9 cellular contexts compared by ENCODE assay signal in the genomic region with DNA sequence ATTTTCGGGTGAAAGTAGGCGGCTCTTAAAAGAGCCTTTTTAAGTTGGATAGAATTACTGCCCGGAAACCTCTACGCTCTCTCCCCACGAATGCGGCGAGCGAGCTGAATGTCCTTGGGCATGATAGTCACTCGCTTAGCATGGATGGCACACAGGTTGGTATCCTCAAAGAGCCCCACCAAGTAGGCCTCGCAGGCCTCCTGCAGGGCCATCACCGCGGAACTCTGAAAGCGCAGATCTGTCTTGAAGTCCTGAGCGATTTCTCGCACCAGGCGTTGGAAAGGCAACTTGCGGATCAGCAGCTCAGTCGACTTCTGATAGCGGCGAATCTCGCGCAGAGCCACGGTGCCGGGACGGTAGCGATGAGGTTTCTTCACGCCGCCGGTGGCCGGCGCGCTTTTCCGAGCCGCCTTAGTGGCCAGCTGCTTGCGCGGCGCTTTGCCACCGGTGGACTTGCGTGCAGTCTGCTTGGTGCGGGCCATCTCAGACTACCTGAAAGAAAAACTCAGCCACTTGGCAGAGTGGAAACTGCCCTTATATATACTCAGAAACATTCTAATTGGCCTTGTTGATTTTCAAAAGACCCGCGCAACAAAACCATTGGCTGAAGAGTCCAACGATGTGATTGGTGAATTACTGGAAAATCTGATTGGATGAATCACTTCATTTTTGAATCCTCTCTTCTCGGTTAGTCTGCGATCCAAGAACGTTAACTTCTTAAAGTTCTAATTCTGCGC.
DNase-seq lines count a peak whose midpoint lies in the region; ATAC-seq, FAIRE-seq and TF ChIP-seq lines count a peak whose summit lies in the region.
"Had no signal": no experiment of that assay in that cellular context is flagged by ENCODE, and none has a peak within 500 bp of the region (broad histone marks: within the 10 kb centered on the region; RNA-seq: fewer than 3 reads in every experiment).

No MANE protein-coding gene starts in this region.

- no peaks in the 10 kb centered on the region for H3K36me3 Mint-ChIP-seq in brain

- H3K4me3 ChIP-seq in NB4 (ENCODE audit: low read depth, low read length) (peak overlapping the region; percentile 75), iPS-18a (ENCODE audit: low read length) (peak overlapping the region; percentile 99), skin epidermis (peak overlapping the region; percentile 32 to 56 (median 43))

- H3K27me3 ChIP-seq in iPS-18a (ENCODE audit: control insufficient read depth, insufficient read depth, low read length), result no peaks in the 10 kb centered on the region

- H3K36me3 ChIP-seq in iPS-18a (ENCODE audit: control insufficient read depth, low read depth, low read length), result no peaks in the 10 kb centered on the region

- H3K9me3 Mint-ChIP-seq in brain, result peaks cover 0 to 2% (median 0%) of the 10 kb centered on the region in 5 experiments

- H3K27me3 Mint-ChIP-seq in brain, result peaks cover 6% of the 10 kb centered on the region

- FAIRE-seq in TTC549 (lab: Jason Lieb, UNC), result peak; percentile 91

- peak overlapping the region in 4 of 5 experiments; percentile 31 to 92 (median 86) for H3K27ac Mint-ChIP-seq in brain

- peak overlapping the region; percentile 99 for H3K27ac ChIP-seq in iPS-18a (ENCODE audit: low read length)
- peak overlapping the region in 13 of 21 experiments; percentile 46 to 85 (median 78) for H3K27ac ChIP-seq in skin epidermis
- H3K27ac ChIP-seq: VCaP had no signal

- H3K4me1 Mint-ChIP-seq in brain, result peaks cover 26% of the 10 kb centered on the region

- peak; percentile 29 for ATAC-seq in GM21619 (IDR thresholded peaks at IDR 0.05; ENCODE audit: unreplicated experiment)

- no peaks in the 10 kb centered on the region for H3K9me3 ChIP-seq in iPS-18a (ENCODE audit: control insufficient read depth, low read depth, low read length)

- TF ChIP-seq CTCF in NB4 (IDR thresholded peaks at IDR 0.05; ENCODE audit: low read depth, low read length) (no peak), brain (conservative IDR thresholded peaks at IDR 0.05) (no peak)

- TF ChIP-seq POLR2A in NB4 (IDR thresholded peaks at IDR 0.05; ENCODE audit: extremely low read depth, insufficient read length), result peak; percentile 73

- H3K4me1 ChIP-seq in iPS-18a (ENCODE audit: control insufficient read depth, low read depth, low read length), result peaks cover 21% of the 10 kb centered on the region

- peak overlapping the region; percentile 94 for H3K9ac ChIP-seq in iPS-18a (ENCODE audit: low read length)

- peak; percentile 85 for DNase-seq in DMS153 treated with DMSO at 0.1 percent for 48 hours (lab: John Stamatoyannopoulos, UW; ENCODE audit: unreplicated experiment)
- DNase-seq in NB4 (ENCODE audit: low read depth), result peak; percentile 92
- no peak for DNase-seq in middle frontal gyrus (ENCODE audit: extremely low spot score, low spot score)

- H3K4me3 Mint-ChIP-seq in brain, result no peak overlapping the region

Comparison
In these comparisons a context has a peak if more than half of its experiments do, and no peak if none do; other contexts are left out.
1. H3K4me3 ChIP-seq: peak in every context shown above with its lines; median percentile 99 in iPS-18a; 75 in NB4; 43 in skin epidermis.